ENCODE assay signal across 8 cellular contexts in the genomic region with DNA sequence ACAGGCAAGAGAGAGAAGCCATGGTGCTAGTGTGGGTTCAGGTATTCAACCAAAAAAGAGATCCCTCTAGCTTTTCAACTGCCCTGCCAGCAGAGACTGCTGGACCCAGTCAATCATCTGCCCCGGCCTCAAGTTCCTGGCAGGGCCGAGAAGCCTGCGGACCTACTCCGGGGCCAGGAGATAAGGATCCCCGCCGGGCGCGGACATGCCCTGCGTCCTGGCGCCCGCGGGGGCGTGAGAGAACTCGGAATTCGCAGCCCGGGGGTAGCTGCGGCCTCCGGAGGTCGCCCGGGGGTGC. TPM values are rescaled to one million over a fixed set of nuclear protein-coding genes. Genes with fewer than 3 reads are reported as not detected.
DNase-seq lines count a peak whose midpoint lies in the region; ATAC-seq, FAIRE-seq and TF ChIP-seq lines count a peak whose summit lies in the region.

No MANE protein-coding gene starts in this region.

- no peak overlapping the region for H3K27ac Mint-ChIP-seq in central memory CD8-positive, alpha-beta T cell (ENCODE audit: low read depth)

- no peaks in the 10 kb centered on the region for H3K9me3 ChIP-seq in HUES64 (ENCODE audit: insufficient read depth, low read depth, low read length)
- H3K9me3 ChIP-seq in thoracic aorta: no peaks in the 10 kb centered on the region

- under 1% methylated on average over 20 of the region's 20 CpGs for WGBS in HUES64

- H3K27ac ChIP-seq in 22Rv1: peak overlapping the region; percentile 90
- peak overlapping the region; percentile 91 for H3K27ac ChIP-seq in HUES64 (ENCODE audit: low read depth, low read length)
- peak overlapping the region; percentile 95 to 96 for H3K27ac ChIP-seq in thoracic aorta

- H3K4me3 ChIP-seq in HUES64 (ENCODE audit: low read length) (peak overlapping the region; percentile 87), thoracic aorta (peak overlapping the region; percentile 76)

- no peak for ATAC-seq in central memory CD8-positive, alpha-beta T cell (replicated peaks; ENCODE audit: extremely low read depth, poor library complexity, severe bottlenecking)
- no peak for ATAC-seq in thoracic aorta (ENCODE audit: insufficient number of reproducible peaks, low FRiP score, low read depth)

- H3K9ac ChIP-seq in HUES64 (ENCODE audit: low read depth, low read length): peak overlapping the region; percentile 76

- H3K4me3 Mint-ChIP-seq in central memory CD8-positive, alpha-beta T cell: peak overlapping the region; percentile 73

- TF ChIP-seq CTCF in 22Rv1 (IDR thresholded peaks at IDR 0.05): peak; percentile 10; the same call in 1 of the 2 replicates
- TF ChIP-seq CTCF in thoracic aorta (IDR thresholded peaks at IDR 0.05): no peak

- H3K36me3 Mint-ChIP-seq in central memory CD8-positive, alpha-beta T cell (ENCODE audit: insufficient read depth): no peaks in the 10 kb centered on the region

- H3K27me3 Mint-ChIP-seq in central memory CD8-positive, alpha-beta T cell: peaks cover 76% of the 10 kb centered on the region

- H3K27me3 ChIP-seq in HUES64 (ENCODE audit: insufficient read depth, low read length): no peaks in the 10 kb centered on the region
- no peaks in the 10 kb centered on the region for H3K27me3 ChIP-seq in thoracic aorta (replicated peaks; ENCODE audit: insufficient read depth)

- DNase-seq in central memory CD8-positive, alpha-beta T cell (ENCODE audit: low spot score in 2 of 2): no peak
- peak; percentile 74 for DNase-seq in left kidney (ENCODE audit: low read depth, low spot score)
- DNase-seq in thoracic aorta (ENCODE audit: low spot score): no peak
- no peak for DNase-seq in GM19239 (ENCODE audit: insufficient read length, low spot score)
- no peak for DNase-seq in cerebellar nuclear complex (lab: John Stamatoyannopoulos, UW)
- no peak for DNase-seq in GM19238 (ENCODE audit: insufficient read length, low spot score)

- no peak for FAIRE-seq in GM19239 (lab: Jason Lieb, UNC)

- peaks cover 8% of the 10 kb centered on the region for H3K4me1 Mint-ChIP-seq in central memory CD8-positive, alpha-beta T cell

- H3K9me3 Mint-ChIP-seq in central memory CD8-positive, alpha-beta T cell: no peaks in the 10 kb centered on the region

- H3K4me1 ChIP-seq in HUES64 (ENCODE audit: insufficient read depth, low read length) (peaks cover 21% of the 10 kb centered on the region), thoracic aorta (ENCODE audit: control insufficient read depth in 1 of 2, low read depth in 2 of 2) (peaks cover 9 to 28% of the 10 kb centered on the region in 2 donors)

- H3K36me3 ChIP-seq in HUES64 (ENCODE audit: insufficient read depth, low read length) (0 out of 2 replicates have a peak, but pooled peaks cover 3% of the 10 kb centered on the region), thoracic aorta (no peaks in the 10 kb centered on the region)

RNA-seq across cellular contexts. Expression of a gene that starts 0.8 kb away (rescaled TPM):
- polyA plus RNA-seq in HUES64 (2013, experiment 1 of 2): 35.9 TPM
- polyA plus RNA-seq in HUES64 (2013, experiment 2 of 2): 37.1 TPM
- 10 to 100 TPM; 48.2 to 88.5 TPM for total RNA-seq in thoracic aorta
